In genomic region chr13:99605417-99606321, GRCh38 we compare ENCODE assay signal across 1 cellular context.
TF ChIP-seq lines count a peak whose summit lies in the region.

No MANE protein-coding gene starts in this region.

TF ChIP-seq in K562, 482 proteins besides CTCF, POLR2A, EP300 and RAD21 (continued from another document):
- TF ChIP-seq MGA (IDR thresholded peaks at IDR 0.05) (peak; percentile 27), PKNOX1 (IDR thresholded peaks at IDR 0.05) (0 out of 2 replicates have a peak, but pooled peaks have one; percentile 7), POLR2H (tag; IDR thresholded peaks at IDR 0.05; ENCODE audit: low read depth) (no peak), L3MBTL2 (IDR thresholded peaks at IDR 0.05) (peak; percentile 5), RB1 (IDR thresholded peaks at IDR 0.05; ENCODE audit: low read depth) (no peak)
TF ChIP-seq in K562: peak in this region for 6.
